25 cellular contexts compared by ENCODE assay signal in the genomic region with DNA sequence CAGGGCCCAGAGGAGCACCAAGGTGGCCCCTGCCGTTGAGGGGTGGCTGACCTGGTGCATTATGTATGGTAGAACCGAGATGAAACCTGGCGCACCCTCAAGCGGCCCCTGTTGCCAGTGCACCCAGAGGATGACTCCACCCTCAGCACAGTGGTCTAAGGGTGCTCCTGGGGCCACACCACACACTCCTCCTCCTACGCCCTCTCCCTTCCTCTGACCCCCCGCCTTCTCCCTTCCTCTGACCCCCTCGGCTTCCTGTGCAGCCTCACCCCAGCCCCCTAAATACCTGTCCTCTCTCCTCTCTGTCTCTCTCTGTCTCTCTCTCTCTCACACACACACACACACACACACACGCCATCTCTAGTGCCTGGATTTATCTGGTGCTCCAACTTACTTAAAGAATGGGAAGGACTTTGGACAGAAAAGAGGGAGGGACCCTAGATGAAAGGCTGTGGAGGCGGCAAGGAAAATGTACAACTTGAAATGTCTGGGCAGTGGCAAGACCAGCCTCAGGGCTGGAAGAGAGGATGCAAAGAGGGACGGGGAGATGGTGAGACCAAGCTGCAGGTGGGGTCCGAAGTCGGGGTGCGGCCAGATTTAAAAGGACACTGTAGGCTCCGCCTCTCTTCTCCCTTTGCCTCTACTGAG. TPM values are rescaled to one million over a fixed set of nuclear protein-coding genes. Genes with fewer than 3 reads are reported as not detected.
DNase-seq lines count a peak whose midpoint lies in the region; ATAC-seq, FAIRE-seq and TF ChIP-seq lines count a peak whose summit lies in the region.
"Had no signal": no experiment of that assay in that cellular context is flagged by ENCODE, and none has a peak within 500 bp of the region (broad histone marks: within the 10 kb centered on the region; RNA-seq: fewer than 3 reads in every experiment).

No MANE protein-coding gene starts in this region.

- TF ChIP-seq EP300 in HepG2 (IDR thresholded peaks at IDR 0.05; ENCODE audit: low read depth in 2 of 2, low read length in 2 of 2): no peak
- no peak for TF ChIP-seq EP300 in HepG2 (CRISPR knock-in tag; IDR thresholded peaks at IDR 0.05; ENCODE audit: borderline replicate concordance)

- H3K4me3 ChIP-seq in astrocyte (ENCODE audit: insufficient read depth, low read depth, low read length) (no peak overlapping the region), HepG2 (replicated peaks in 1 of 3; ENCODE audit: insufficient read depth in 1 of 3, low read depth in 2 of 3, low read length in 3 of 3) (no peak overlapping the region), esophagus squamous epithelium (no peak overlapping the region)
- H3K4me3 ChIP-seq: BLaER1, HAP-1, MG63 had no signal

- H4K20me1 ChIP-seq in astrocyte (ENCODE audit: insufficient read depth, low read length) (no peaks in the 10 kb centered on the region), HepG2 (ENCODE audit: insufficient read depth, low read length) (no peaks in the 10 kb centered on the region)
- H4K20me1 ChIP-seq: BLaER1 had no signal

- CTCF ChIA-PET in Calu3 (lab: Charles Lee) (interaction anchor here (0.6 to 1.2 kb wide), 2 partner anchors 32 to 204 kb away, joined by 3 to 4 read pairs; no protein-coding TSS in a partner anchor), HepG2 (lab: Yijun Ruan, JAX; ENCODE audit: low intra/inter-chr PET ratio, low total read pairs) (no interaction called here)

- WGBS in HepG2 (ENCODE audit: low lambda C conversion rate): 48% methylated on average over 11 of the region's 14 CpGs
- 68 to 70% methylated on average over 10 to 12 of the region's 14 CpGs for WGBS in esophagus squamous epithelium, 2 donors

- H3K27me3 ChIP-seq in astrocyte (ENCODE audit: insufficient read depth, low read length): no peaks in the 10 kb centered on the region
- H3K27me3 ChIP-seq in HepG2 (ENCODE audit: control insufficient read depth in 1 of 2, insufficient read depth in 2 of 2, low read length in 2 of 2): no peaks in the 10 kb centered on the region
- no peaks in the 10 kb centered on the region for H3K27me3 ChIP-seq in esophagus squamous epithelium
- H3K27me3 ChIP-seq: BLaER1, MG63 had no signal

- in situ Hi-C loops in HepG2 (cut with HindIII; ENCODE audit: extremely low pct_ligation_motif_present, low pct_unique_long_range_greater_than_20kb): no loop called here

- H3K4me1 ChIP-seq in astrocyte (ENCODE audit: insufficient read depth, low read length) (peaks cover 2% of the 10 kb centered on the region), HepG2 (ENCODE audit: insufficient read depth, low read length) (peaks cover 12% of the 10 kb centered on the region), esophagus squamous epithelium (no peaks in the 10 kb centered on the region)
- H3K4me1 ChIP-seq: HAP-1 had no signal

- H3K4me3 Mint-ChIP-seq in Calu3 (ENCODE audit: low read depth, unreplicated experiment) (peak overlapping the region; percentile 11), astrocyte (ENCODE audit: unreplicated experiment) (no peak overlapping the region)
- no peak overlapping the region for H3K4me3 Mint-ChIP-seq in stimulated activated effector memory CD8-positive, alpha-beta T cell treated with anti-CD3 and anti-CD28 coated beads, Interleukin-12 subunit alpha, Interleukin-12 subunit beta, amount 100 ng/mL, for 72 hours
- H3K4me3 Mint-ChIP-seq in activated naive CD8-positive, alpha-beta T cell treated with anti-CD3 and anti-CD28 coated beads, Interleukin-2, amount 50 U/mL, for 24 hours: no peak overlapping the region
- H3K4me3 Mint-ChIP-seq: CD4-positive, alpha-beta memory T cell had no signal

- H3K36me3 Mint-ChIP-seq in Calu3 (ENCODE audit: insufficient read depth, unreplicated experiment) (peaks cover 15% of the 10 kb centered on the region), astrocyte (ENCODE audit: low read depth, unreplicated experiment) (peaks cover 2% of the 10 kb centered on the region)
- no peaks in the 10 kb centered on the region for H3K36me3 Mint-ChIP-seq in stimulated activated effector memory CD8-positive, alpha-beta T cell treated with anti-CD3 and anti-CD28 coated beads, Interleukin-12 subunit alpha, Interleukin-12 subunit beta, amount 100 ng/mL, for 72 hours
- no peaks in the 10 kb centered on the region for H3K36me3 Mint-ChIP-seq in activated naive CD8-positive, alpha-beta T cell treated with anti-CD3 and anti-CD28 coated beads, Interleukin-2, amount 50 U/mL, for 24 hours (ENCODE audit: low read depth)
- H3K36me3 Mint-ChIP-seq: CD4-positive, alpha-beta memory T cell had no signal

- H3K9me3 Mint-ChIP-seq in Calu3 (ENCODE audit: low read depth, unreplicated experiment) (no peaks in the 10 kb centered on the region), astrocyte (ENCODE audit: unreplicated experiment) (peaks cover 2% of the 10 kb centered on the region)
- H3K9me3 Mint-ChIP-seq in stimulated activated effector memory CD8-positive, alpha-beta T cell treated with anti-CD3 and anti-CD28 coated beads, Interleukin-12 subunit alpha, Interleukin-12 subunit beta, amount 100 ng/mL, for 72 hours: no peaks in the 10 kb centered on the region
- H3K9me3 Mint-ChIP-seq in activated naive CD8-positive, alpha-beta T cell treated with anti-CD3 and anti-CD28 coated beads, Interleukin-2, amount 50 U/mL, for 24 hours: no peaks in the 10 kb centered on the region
- H3K9me3 Mint-ChIP-seq: CD4-positive, alpha-beta memory T cell had no signal

- H3K27me3 Mint-ChIP-seq in Calu3 (ENCODE audit: unreplicated experiment) (no peaks in the 10 kb centered on the region), astrocyte (ENCODE audit: low read depth, unreplicated experiment) (peaks cover 2% of the 10 kb centered on the region)
- no peaks in the 10 kb centered on the region for H3K27me3 Mint-ChIP-seq in activated naive CD8-positive, alpha-beta T cell treated with anti-CD3 and anti-CD28 coated beads, Interleukin-2, amount 50 U/mL, for 24 hours

- no peaks in the 10 kb centered on the region for H3K9me3 ChIP-seq in astrocyte (ENCODE audit: insufficient read depth, low read depth, low read length)
- no peaks in the 10 kb centered on the region for H3K9me3 ChIP-seq in HepG2 (ENCODE audit: low read length)
- H3K9me3 ChIP-seq in esophagus squamous epithelium: no peaks in the 10 kb centered on the region
- H3K9me3 ChIP-seq: BLaER1, HAP-1, MG63 had no signal

- H3K9ac ChIP-seq in astrocyte (ENCODE audit: low read length) (no peak overlapping the region), HepG2 (ENCODE audit: insufficient read depth, low read depth, low read length) (no peak overlapping the region)
- H3K9ac ChIP-seq: BLaER1 had no signal

- H3K4me1 Mint-ChIP-seq in Calu3 (ENCODE audit: low read depth, unreplicated experiment) (peaks cover 30% of the 10 kb centered on the region), astrocyte (ENCODE audit: low read depth, unreplicated experiment) (peaks cover 6% of the 10 kb centered on the region)
- H3K4me1 Mint-ChIP-seq in stimulated activated effector memory CD8-positive, alpha-beta T cell treated with anti-CD3 and anti-CD28 coated beads, Interleukin-12 subunit alpha, Interleukin-12 subunit beta, amount 100 ng/mL, for 72 hours: no peaks in the 10 kb centered on the region
- H3K4me1 Mint-ChIP-seq in activated naive CD8-positive, alpha-beta T cell treated with anti-CD3 and anti-CD28 coated beads, Interleukin-2, amount 50 U/mL, for 24 hours: peaks cover 2% of the 10 kb centered on the region
- H3K4me1 Mint-ChIP-seq: CD4-positive, alpha-beta memory T cell had no signal

- no peak overlapping the region for H3K4me2 ChIP-seq in astrocyte (ENCODE audit: low read length)
- H3K4me2 ChIP-seq in HepG2 (ENCODE audit: low read depth, low read length): peak overlapping the region; percentile 27; the same call in 1 of the 2 replicates
- H3K4me2 ChIP-seq: BLaER1 had no signal

- TF ChIP-seq CTCF in Calu3 (IDR thresholded peaks at IDR 0.05; ENCODE audit: unreplicated experiment): no peak
- no peak for TF ChIP-seq CTCF in astrocyte (IDR thresholded peaks at IDR 0.05; ENCODE audit: insufficient read depth, low read depth, low read length)
- no peak for TF ChIP-seq CTCF in HepG2 (CRISPR knock-in tag; IDR thresholded peaks at IDR 0.05)
- no peak for TF ChIP-seq CTCF in esophagus squamous epithelium (IDR thresholded peaks at IDR 0.05)

- FAIRE-seq in astrocyte (lab: Jason Lieb, UNC) (no peak), HepG2 (lab: Jason Lieb, UNC) (no peak)
- FAIRE-seq: A204.1, D721Med had no signal

- DNase-seq in Calu3: peak; percentile 28
- no peak for DNase-seq in astrocyte (ENCODE audit: low read depth)
- no peak for DNase-seq in HepG2 (ENCODE audit: low spot score)
- no peak for DNase-seq in stimulated activated effector memory CD8-positive, alpha-beta T cell treated with anti-CD3 and anti-CD28 coated beads, Interleukin-12 subunit alpha, Interleukin-12 subunit beta, amount 100 ng/mL, for 72 hours (ENCODE audit: low spot score in 2 of 2)
- no peak for DNase-seq in DMS153 (lab: John Stamatoyannopoulos, UW)
- DNase-seq in mucosa of gallbladder (ENCODE audit: low spot score): no peak
- no peak for DNase-seq in activated naive CD8-positive, alpha-beta T cell treated with anti-CD3 and anti-CD28 coated beads, Interleukin-2, amount 50 U/mL, for 24 hours
- no peak for DNase-seq in esophagus squamous epithelium (lab: John Stamatoyannopoulos, UW)
- DNase-seq: CD4-positive, alpha-beta memory T cell; DMS79; IMR-90; Karpas-422; MG63; NCI-H1048; NCI-H146; NCI-H2029 treated with DMSO at 0.1 percent for 48 hours; NCI-H2171 treated with DMSO at 0.1 percent for 48 hours; NCI-H446; NCI-H69; NK-92 treated with Interleukin-12 subunit alpha and Interleukin-12 subunit beta, amount 100 ng/mL, for 24 hours had no signal

- H3K27ac ChIP-seq in astrocyte (ENCODE audit: low read depth, low read length): no peak overlapping the region
- H3K27ac ChIP-seq in HepG2 (ENCODE audit: extremely low read length, insufficient read depth, low read length): no peak overlapping the region
- no peak overlapping the region for H3K27ac ChIP-seq in esophagus squamous epithelium
- H3K27ac ChIP-seq: BLaER1, HL-60 had no signal

- peak; percentile 59 for ATAC-seq in HepG2
- ATAC-seq in stimulated activated effector memory CD8-positive, alpha-beta T cell treated with anti-CD3 and anti-CD28 coated beads, Interleukin-12 subunit alpha, Interleukin-12 subunit beta, amount 100 ng/mL, for 72 hours: peak; percentile 36
- ATAC-seq in activated naive CD8-positive, alpha-beta T cell treated with anti-CD3 and anti-CD28 coated beads, Interleukin-2, amount 50 U/mL, for 24 hours: no peak

- TF ChIP-seq RAD21 in HepG2 (CRISPR knock-in tag; IDR thresholded peaks at IDR 0.05): no peak

- TF ChIP-seq POLR2A in HepG2 (IDR thresholded peaks at IDR 0.05; ENCODE audit: insufficient read depth in 1 of 2, low read depth in 2 of 2, low read length in 2 of 2) (no peak), esophagus squamous epithelium (IDR thresholded peaks at IDR 0.05) (no peak)

- intact Hi-C loops in Calu3 (cut with micrococcal nuclease; ENCODE audit: unreplicated experiment): loop anchor here (10.0 kb wide), 1 partner anchor 51 kb away; no protein-coding TSS in a partner anchor
- intact Hi-C loops in HepG2 (cut with micrococcal nuclease; ENCODE audit: unreplicated experiment): no loop called here
- intact Hi-C loops in esophagus squamous epithelium (cut with DNase I): no loop called here

- H3K79me2 ChIP-seq in astrocyte (ENCODE audit: insufficient read depth, low read length): no peaks in the 10 kb centered on the region
- no peaks in the 10 kb centered on the region for H3K79me2 ChIP-seq in HepG2 (ENCODE audit: insufficient read depth, low read length)

- no peaks in the 10 kb centered on the region for H3K36me3 ChIP-seq in astrocyte (ENCODE audit: insufficient read depth, low read length)
- no peaks in the 10 kb centered on the region for H3K36me3 ChIP-seq in HepG2 (replicated peaks in 1 of 2; ENCODE audit: control insufficient read depth in 1 of 2, insufficient read depth in 2 of 2, low read length in 2 of 2)
- no peaks in the 10 kb centered on the region for H3K36me3 ChIP-seq in esophagus squamous epithelium
- H3K36me3 ChIP-seq: BLaER1, HAP-1, MG63 had no signal

- H2AFZ ChIP-seq in astrocyte (ENCODE audit: low read depth, low read length) (no peak overlapping the region), HepG2 (ENCODE audit: low read length) (no peak overlapping the region)

- BruUV-seq in Calu3 (replicated peaks; lab: Mats Ljungman, UMichigan) (no TSS peak), HepG2 (replicated peaks; lab: Mats Ljungman, UMichigan) (no TSS peak)

- POLR2A ChIA-PET in HepG2 (lab: Yijun Ruan, JAX): no interaction called here

- H3K27ac Mint-ChIP-seq in Calu3 (ENCODE audit: unreplicated experiment) (peak overlapping the region; percentile 14), astrocyte (ENCODE audit: unreplicated experiment) (peak overlapping the region; percentile 59)
- no peak overlapping the region for H3K27ac Mint-ChIP-seq in stimulated activated effector memory CD8-positive, alpha-beta T cell treated with anti-CD3 and anti-CD28 coated beads, Interleukin-12 subunit alpha, Interleukin-12 subunit beta, amount 100 ng/mL, for 72 hours
- no peak overlapping the region for H3K27ac Mint-ChIP-seq in activated naive CD8-positive, alpha-beta T cell treated with anti-CD3 and anti-CD28 coated beads, Interleukin-2, amount 50 U/mL, for 24 hours
- H3K27ac Mint-ChIP-seq: CD4-positive, alpha-beta memory T cell had no signal

RNA-seq across cellular contexts. Expression of a gene that starts 18.2 kb away (rescaled TPM):
- 45.9 and 51.0 TPM in 2 replicates for total RNA-seq in Calu3 (2022)
- 58.8 and 62.1 TPM in 2 replicates for total RNA-seq in astrocyte
- 38.0 and 53.6 TPM in 2 replicates for total RNA-seq in HepG2 (2016; rRNA removed; fragmentation: Illumina TruSeq; extraction: Trizol)
- 31.6 and 34.5 TPM in 2 replicates for total RNA-seq in HepG2 (2016; cell fraction: cytosol; rRNA removed; fragmentation: Illumina TruSeq; extraction: Trizol; ENCODE audit: low read depth)
- total RNA-seq in HepG2 (2016; cell fraction: insoluble cytoplasmic fraction; rRNA removed; fragmentation: Illumina TruSeq; extraction: Trizol): 30.3 and 45.5 TPM in 2 replicates
- 49.5 and 53.4 TPM in 2 replicates for total RNA-seq in HepG2 (2016; cell fraction: membrane; rRNA removed; fragmentation: Illumina TruSeq; extraction: Trizol)
- total RNA-seq in HepG2 (2016; cell fraction: nucleus; rRNA removed; fragmentation: Illumina TruSeq; extraction: Trizol): 45.0 and 49.8 TPM in 2 replicates
- 40.7 and 46.0 TPM in 2 replicates for polyA plus RNA-seq in HepG2 (2011; rRNA removed)
- 20.8 and 26.3 TPM in 2 replicates for polyA plus RNA-seq in HepG2 (2011; cell fraction: cytosol; rRNA removed)
- 12.8 and 20.0 TPM in 2 replicates for polyA plus RNA-seq in HepG2 (2011; cell fraction: nucleus; rRNA removed)
- polyA plus RNA-seq in HepG2 (2012): 20.2 and 28.1 TPM in 2 replicates
- 41.7 and 42.9 TPM in 2 replicates for polyA plus RNA-seq in HepG2 (2016; cell fraction: cytosol; fragmentation: Illumina TruSeq; extraction: Trizol; ENCODE audit: low read depth)
- 33.4 and 37.3 TPM in 2 replicates for polyA plus RNA-seq in HepG2 (2016; cell fraction: insoluble cytoplasmic fraction; fragmentation: Illumina TruSeq; extraction: Trizol; ENCODE audit: low read depth)
- 52.5 and 54.7 TPM in 2 replicates for polyA plus RNA-seq in HepG2 (2016; cell fraction: membrane; fragmentation: Illumina TruSeq; extraction: Trizol; ENCODE audit: low read depth)
- 77.8 and 87.7 TPM in 2 replicates for polyA plus RNA-seq in HepG2 (2016; cell fraction: nucleus; fragmentation: Illumina TruSeq; extraction: Trizol; ENCODE audit: insufficient read depth, low read depth)
- polyA minus RNA-seq in HepG2 (2011; rRNA and poly(A)+ RNA removed; ENCODE audit: low replicate concordance): 145 and 157 TPM in 2 replicates
- polyA minus RNA-seq in HepG2 (2011; cell fraction: cytosol; rRNA and poly(A)+ RNA removed): 35.9 and 43.9 TPM in 2 replicates
- 20.1 and 27.8 TPM in 2 replicates for polyA minus RNA-seq in HepG2 (2011; cell fraction: nucleus; rRNA and poly(A)+ RNA removed)
- total RNA-seq in mucosa of gallbladder: 60.5 TPM
- 10 to 100 TPM; 19.4 to 43.5 (median 37.9) TPM for total RNA-seq in esophagus squamous epithelium

Comparison
In these comparisons a context has a peak if more than half of its experiments do, and no peak if none do; other contexts are left out.
1. H3K27ac Mint-ChIP-seq: peak in Calu3 (single experiment) and astrocyte (single experiment); none in stimulated activated effector memory CD8-positive, alpha-beta T cell treated with anti-CD3 and anti-CD28 coated beads, Interleukin-12 subunit alpha, Interleukin-12 subunit beta, amount 100 ng/mL, for 72 hours (single experiment) and activated naive CD8-positive, alpha-beta T cell treated with anti-CD3 and anti-CD28 coated beads, Interleukin-2, amount 50 U/mL, for 24 hours (single experiment).